ENCODE assay signal across 1 cellular context in the genomic region with DNA sequence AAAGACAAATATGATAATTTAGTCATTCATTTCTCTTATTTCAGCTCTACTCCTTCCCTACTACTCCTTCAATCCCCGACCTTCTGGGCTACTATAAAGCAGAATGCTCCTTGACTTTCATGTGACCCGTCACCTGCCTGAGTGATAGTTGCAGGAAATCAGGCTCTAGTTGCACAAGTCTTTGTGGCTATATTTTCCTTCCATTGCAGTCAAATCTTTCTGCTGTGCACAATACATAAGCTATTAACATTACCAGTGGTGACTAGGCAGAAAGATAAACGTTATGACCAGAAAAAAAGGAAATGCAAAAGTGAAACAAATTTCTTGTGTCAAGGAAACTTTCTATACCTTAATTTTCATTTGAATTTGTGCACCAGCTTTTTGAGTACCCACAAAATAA.
TF ChIP-seq lines count a peak whose summit lies in the region.

No MANE protein-coding gene starts in this region.

TF ChIP-seq in K562, 482 proteins besides CTCF, POLR2A, EP300 and RAD21 (continued from another document):
- TF ChIP-seq STAG1 (CRISPR knock-in tag; IDR thresholded peaks at IDR 0.05; ENCODE audit: borderline replicate concordance) (no peak), ZNF184 (CRISPR knock-in tag; IDR thresholded peaks at IDR 0.05) (no peak), ZNF76 (CRISPR knock-in tag; IDR thresholded peaks at IDR 0.05; ENCODE audit: borderline replicate concordance) (no peak), CBFA2T2 (conservative IDR thresholded peaks at IDR 0.05) (no peak), EHMT2 (IDR thresholded peaks at IDR 0.05) (no peak), RBBP5 (IDR thresholded peaks at IDR 0.05; ENCODE audit: borderline replicate concordance, insufficient read depth, low read length, poor library complexity, severe bottlenecking) (no peak), KLF16 (IDR thresholded peaks at IDR 0.05) (no peak), ZNF121 (CRISPR knock-in tag; conservative IDR thresholded peaks at IDR 0.05) (no peak), GATA2 (CRISPR knock-in tag; IDR thresholded peaks at IDR 0.05) (no peak), ZNF431 (CRISPR knock-in tag; IDR thresholded peaks at IDR 0.05) (no peak), EGR1 (conservative IDR thresholded peaks at IDR 0.05) (no peak), ZNF165 (CRISPR knock-in tag; IDR thresholded peaks at IDR 0.05; ENCODE audit: borderline replicate concordance) (no peak), CREM (IDR thresholded peaks at IDR 0.05; ENCODE audit: low read depth) (no peak), ZNF324 (CRISPR knock-in tag; IDR thresholded peaks at IDR 0.05) (no peak), ZNF584 (CRISPR knock-in tag; IDR thresholded peaks at IDR 0.05; ENCODE audit: low read depth) (no peak), ZNF224 (CRISPR knock-in tag; IDR thresholded peaks at IDR 0.05) (no peak), IRF2 (CRISPR knock-in tag; IDR thresholded peaks at IDR 0.05) (no peak), NR3C1 (CRISPR knock-in tag; IDR thresholded peaks at IDR 0.05) (no peak), XRCC3 (IDR thresholded peaks at IDR 0.05) (no peak), GTF2E2 (tag; IDR thresholded peaks at IDR 0.05) (no peak), HDAC8 (tag; IDR thresholded peaks at IDR 0.05) (no peak), CHD4 (IDR thresholded peaks at IDR 0.05; ENCODE audit: insufficient read depth, insufficient replicate concordance, low read depth, low read length, poor library complexity, severe bottlenecking) (no peak), MAZ (CRISPR knock-in tag; conservative IDR thresholded peaks at IDR 0.05 in 1 of 2, IDR thresholded peaks at IDR 0.05 in 1 of 2) (0 out of 4 replicates have a peak, but pooled peaks of 1 of the 2 experiments have one; percentile 37), ZNF143 (CRISPR knock-in tag; IDR thresholded peaks at IDR 0.05) (no peak), CHD2 (IDR thresholded peaks at IDR 0.05; ENCODE audit: low read depth, low read length) (no peak), ZNF134 (CRISPR knock-in tag; conservative IDR thresholded peaks at IDR 0.05) (no peak), WHSC1 (IDR thresholded peaks at IDR 0.05; ENCODE audit: low read length) (no peak), SMARCE1 (IDR thresholded peaks at IDR 0.05) (peak; percentile 55; the same call in 1 of the 2 replicates), TAF1 (IDR thresholded peaks at IDR 0.05; ENCODE audit: control insufficient read depth, extremely low read depth, insufficient read depth, low read length, severe bottlenecking) (no peak), ZNF717 (CRISPR knock-in tag; IDR thresholded peaks at IDR 0.05) (no peak), ZEB2 (IDR thresholded peaks at IDR 0.05) (no peak; the same call in 1 of the 2 replicates), KHSRP (IDR thresholded peaks at IDR 0.05) (no peak), NONO (IDR thresholded peaks at IDR 0.05; ENCODE audit: low read depth in 2 of 2, low read length in 1 of 2) (no peak), ADNP (tag; IDR thresholded peaks at IDR 0.05) (no peak), BHLHE40 (IDR thresholded peaks at IDR 0.05; ENCODE audit: low read length) (peak; percentile 83), PRPF4 (IDR thresholded peaks at IDR 0.05; ENCODE audit: insufficient read depth, low read depth, low read length, poor library complexity, severe bottlenecking) (no peak), SMARCC2 (IDR thresholded peaks at IDR 0.05; ENCODE audit: low read depth) (peak; percentile 58; the same call in 1 of the 2 replicates), ZNF282 (CRISPR knock-in tag; IDR thresholded peaks at IDR 0.05) (no peak), DDX20 (tag; IDR thresholded peaks at IDR 0.05; ENCODE audit: low read depth) (no peak), ASH1L (IDR thresholded peaks at IDR 0.05; ENCODE audit: borderline replicate concordance, low read depth, partially characterized antibody) (no peak), MAFF (IDR thresholded peaks at IDR 0.05; ENCODE audit: low read length) (peak; percentile 77), MYNN (IDR thresholded peaks at IDR 0.05) (no peak), MYNN (CRISPR knock-in tag; IDR thresholded peaks at IDR 0.05) (no peak), RBM39 (optimal IDR thresholded peaks at IDR 0.05; ENCODE audit: low read depth, low read length) (no peak), BRCA1 (IDR thresholded peaks at IDR 0.05) (no peak), BRCA1 (CRISPR knock-in tag; IDR thresholded peaks at IDR 0.05) (no peak), POLR3G (IDR thresholded peaks at IDR 0.05; ENCODE audit: extremely low read depth, insufficient read length, insufficient replicate concordance) (no peak)
- TF ChIP-seq, protein P1, sequence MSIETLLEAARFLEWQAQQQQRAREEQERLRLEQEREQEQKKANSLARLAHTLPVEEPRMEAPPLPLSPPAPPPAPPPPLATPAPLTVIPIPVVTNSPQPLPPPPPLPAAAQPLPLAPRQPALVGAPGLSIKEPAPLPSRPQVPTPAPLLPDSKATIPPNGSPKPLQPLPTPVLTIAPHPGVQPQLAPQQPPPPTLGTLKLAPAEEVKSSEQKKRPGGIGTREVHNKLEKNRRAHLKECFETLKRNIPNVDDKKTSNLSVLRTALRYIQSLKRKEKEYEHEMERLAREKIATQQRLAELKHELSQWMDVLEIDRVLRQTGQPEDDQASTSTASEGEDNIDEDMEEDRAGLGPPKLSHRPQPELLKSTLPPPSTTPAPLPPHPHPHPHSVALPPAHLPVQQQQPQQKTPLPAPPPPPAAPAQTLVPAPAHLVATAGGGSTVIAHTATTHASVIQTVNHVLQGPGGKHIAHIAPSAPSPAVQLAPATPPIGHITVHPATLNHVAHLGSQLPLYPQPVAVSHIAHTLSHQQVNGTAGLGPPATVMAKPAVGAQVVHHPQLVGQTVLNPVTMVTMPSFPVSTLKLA (conservative IDR thresholded peaks at IDR 0.05) = no peak
- TF ChIP-seq, protein P2, sequence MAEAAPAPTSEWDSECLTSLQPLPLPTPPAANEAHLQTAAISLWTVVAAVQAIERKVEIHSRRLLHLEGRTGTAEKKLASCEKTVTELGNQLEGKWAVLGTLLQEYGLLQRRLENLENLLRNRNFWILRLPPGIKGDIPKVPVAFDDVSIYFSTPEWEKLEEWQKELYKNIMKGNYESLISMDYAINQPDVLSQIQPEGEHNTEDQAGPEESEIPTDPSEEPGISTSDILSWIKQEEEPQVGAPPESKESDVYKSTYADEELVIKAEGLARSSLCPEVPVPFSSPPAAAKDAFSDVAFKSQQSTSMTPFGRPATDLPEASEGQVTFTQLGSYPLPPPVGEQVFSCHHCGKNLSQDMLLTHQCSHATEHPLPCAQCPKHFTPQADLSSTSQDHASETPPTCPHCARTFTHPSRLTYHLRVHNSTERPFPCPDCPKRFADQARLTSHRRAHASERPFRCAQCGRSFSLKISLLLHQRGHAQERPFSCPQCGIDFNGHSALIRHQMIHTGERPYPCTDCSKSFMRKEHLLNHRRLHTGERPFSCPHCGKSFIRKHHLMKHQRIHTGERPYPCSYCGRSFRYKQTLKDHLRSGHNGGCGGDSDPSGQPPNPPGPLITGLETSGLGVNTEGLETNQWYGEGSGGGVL (CRISPR knock-in tag; IDR thresholded peaks at IDR 0.05) = no peak
- TF ChIP-seq, protein P3, sequence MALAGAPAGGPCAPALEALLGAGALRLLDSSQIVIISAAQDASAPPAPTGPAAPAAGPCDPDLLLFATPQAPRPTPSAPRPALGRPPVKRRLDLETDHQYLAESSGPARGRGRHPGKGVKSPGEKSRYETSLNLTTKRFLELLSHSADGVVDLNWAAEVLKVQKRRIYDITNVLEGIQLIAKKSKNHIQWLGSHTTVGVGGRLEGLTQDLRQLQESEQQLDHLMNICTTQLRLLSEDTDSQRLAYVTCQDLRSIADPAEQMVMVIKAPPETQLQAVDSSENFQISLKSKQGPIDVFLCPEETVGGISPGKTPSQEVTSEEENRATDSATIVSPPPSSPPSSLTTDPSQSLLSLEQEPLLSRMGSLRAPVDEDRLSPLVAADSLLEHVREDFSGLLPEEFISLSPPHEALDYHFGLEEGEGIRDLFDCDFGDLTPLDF (CRISPR knock-in tag; IDR thresholded peaks at IDR 0.05) = no peak
- TF ChIP-seq, protein P4, sequence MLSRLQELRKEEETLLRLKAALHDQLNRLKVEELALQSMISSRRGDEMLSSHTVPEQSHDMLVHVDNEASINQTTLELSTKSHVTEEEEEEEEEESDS (CRISPR knock-in tag; IDR thresholded peaks at IDR 0.05) = no peak
- TF ChIP-seq, protein P5, sequence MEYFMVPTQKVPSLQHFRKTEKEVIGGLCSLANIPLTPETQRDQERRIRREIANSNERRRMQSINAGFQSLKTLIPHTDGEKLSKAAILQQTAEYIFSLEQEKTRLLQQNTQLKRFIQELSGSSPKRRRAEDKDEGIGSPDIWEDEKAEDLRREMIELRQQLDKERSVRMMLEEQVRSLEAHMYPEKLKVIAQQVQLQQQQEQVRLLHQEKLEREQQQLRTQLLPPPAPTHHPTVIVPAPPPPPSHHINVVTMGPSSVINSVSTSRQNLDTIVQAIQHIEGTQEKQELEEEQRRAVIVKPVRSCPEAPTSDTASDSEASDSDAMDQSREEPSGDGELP (CRISPR knock-in tag; IDR thresholded peaks at IDR 0.05; ENCODE audit: borderline replicate concordance) = no peak
- TF ChIP-seq, protein P6, sequence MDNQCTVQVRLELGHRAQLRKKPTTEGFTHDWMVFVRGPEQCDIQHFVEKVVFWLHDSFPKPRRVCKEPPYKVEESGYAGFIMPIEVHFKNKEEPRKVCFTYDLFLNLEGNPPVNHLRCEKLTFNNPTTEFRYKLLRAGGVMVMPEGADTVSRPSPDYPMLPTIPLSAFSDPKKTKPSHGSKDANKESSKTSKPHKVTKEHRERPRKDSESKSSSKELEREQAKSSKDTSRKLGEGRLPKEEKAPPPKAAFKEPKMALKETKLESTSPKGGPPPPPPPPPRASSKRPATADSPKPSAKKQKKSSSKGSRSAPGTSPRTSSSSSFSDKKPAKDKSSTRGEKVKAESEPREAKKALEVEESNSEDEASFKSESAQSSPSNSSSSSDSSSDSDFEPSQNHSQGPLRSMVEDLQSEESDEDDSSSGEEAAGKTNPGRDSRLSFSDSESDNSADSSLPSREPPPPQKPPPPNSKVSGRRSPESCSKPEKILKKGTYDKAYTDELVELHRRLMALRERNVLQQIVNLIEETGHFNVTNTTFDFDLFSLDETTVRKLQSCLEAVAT (IDR thresholded peaks at IDR 0.05) = no peak
- TF ChIP-seq, protein P7, sequence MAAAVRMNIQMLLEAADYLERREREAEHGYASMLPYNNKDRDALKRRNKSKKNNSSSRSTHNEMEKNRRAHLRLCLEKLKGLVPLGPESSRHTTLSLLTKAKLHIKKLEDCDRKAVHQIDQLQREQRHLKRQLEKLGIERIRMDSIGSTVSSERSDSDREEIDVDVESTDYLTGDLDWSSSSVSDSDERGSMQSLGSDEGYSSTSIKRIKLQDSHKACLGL (CRISPR knock-in tag; IDR thresholded peaks at IDR 0.05; ENCODE audit: borderline replicate concordance, poor library complexity, severe bottlenecking) = no peak
- TF ChIP-seq, protein P8, sequence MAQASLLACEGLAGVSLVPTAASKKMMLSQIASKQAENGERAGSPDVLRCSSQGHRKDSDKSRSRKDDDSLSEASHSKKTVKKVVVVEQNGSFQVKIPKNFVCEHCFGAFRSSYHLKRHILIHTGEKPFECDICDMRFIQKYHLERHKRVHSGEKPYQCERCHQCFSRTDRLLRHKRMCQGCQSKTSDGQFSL (CRISPR knock-in tag; IDR thresholded peaks at IDR 0.05) = no peak
- TF ChIP-seq, protein P8 (tag; IDR thresholded peaks at IDR 0.05) = no peak
- TF ChIP-seq, protein P9, sequence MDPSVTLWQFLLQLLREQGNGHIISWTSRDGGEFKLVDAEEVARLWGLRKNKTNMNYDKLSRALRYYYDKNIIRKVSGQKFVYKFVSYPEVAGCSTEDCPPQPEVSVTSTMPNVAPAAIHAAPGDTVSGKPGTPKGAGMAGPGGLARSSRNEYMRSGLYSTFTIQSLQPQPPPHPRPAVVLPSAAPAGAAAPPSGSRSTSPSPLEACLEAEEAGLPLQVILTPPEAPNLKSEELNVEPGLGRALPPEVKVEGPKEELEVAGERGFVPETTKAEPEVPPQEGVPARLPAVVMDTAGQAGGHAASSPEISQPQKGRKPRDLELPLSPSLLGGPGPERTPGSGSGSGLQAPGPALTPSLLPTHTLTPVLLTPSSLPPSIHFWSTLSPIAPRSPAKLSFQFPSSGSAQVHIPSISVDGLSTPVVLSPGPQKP (CRISPR knock-in tag; IDR thresholded peaks at IDR 0.05) = no peak
- TF ChIP-seq, protein P10, sequence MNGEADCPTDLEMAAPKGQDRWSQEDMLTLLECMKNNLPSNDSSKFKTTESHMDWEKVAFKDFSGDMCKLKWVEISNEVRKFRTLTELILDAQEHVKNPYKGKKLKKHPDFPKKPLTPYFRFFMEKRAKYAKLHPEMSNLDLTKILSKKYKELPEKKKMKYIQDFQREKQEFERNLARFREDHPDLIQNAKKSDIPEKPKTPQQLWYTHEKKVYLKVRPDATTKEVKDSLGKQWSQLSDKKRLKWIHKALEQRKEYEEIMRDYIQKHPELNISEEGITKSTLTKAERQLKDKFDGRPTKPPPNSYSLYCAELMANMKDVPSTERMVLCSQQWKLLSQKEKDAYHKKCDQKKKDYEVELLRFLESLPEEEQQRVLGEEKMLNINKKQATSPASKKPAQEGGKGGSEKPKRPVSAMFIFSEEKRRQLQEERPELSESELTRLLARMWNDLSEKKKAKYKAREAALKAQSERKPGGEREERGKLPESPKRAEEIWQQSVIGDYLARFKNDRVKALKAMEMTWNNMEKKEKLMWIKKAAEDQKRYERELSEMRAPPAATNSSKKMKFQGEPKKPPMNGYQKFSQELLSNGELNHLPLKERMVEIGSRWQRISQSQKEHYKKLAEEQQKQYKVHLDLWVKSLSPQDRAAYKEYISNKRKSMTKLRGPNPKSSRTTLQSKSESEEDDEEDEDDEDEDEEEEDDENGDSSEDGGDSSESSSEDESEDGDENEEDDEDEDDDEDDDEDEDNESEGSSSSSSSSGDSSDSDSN (IDR thresholded peaks at IDR 0.05; ENCODE audit: borderline replicate concordance in 1 of 2, low read depth in 2 of 2, low read length in 2 of 2) = no peak
- TF ChIP-seq, protein P11, sequence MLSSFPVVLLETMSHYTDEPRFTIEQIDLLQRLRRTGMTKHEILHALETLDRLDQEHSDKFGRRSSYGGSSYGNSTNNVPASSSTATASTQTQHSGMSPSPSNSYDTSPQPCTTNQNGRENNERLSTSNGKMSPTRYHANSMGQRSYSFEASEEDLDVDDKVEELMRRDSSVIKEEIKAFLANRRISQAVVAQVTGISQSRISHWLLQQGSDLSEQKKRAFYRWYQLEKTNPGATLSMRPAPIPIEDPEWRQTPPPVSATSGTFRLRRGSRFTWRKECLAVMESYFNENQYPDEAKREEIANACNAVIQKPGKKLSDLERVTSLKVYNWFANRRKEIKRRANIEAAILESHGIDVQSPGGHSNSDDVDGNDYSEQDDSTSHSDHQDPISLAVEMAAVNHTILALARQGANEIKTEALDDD (IDR thresholded peaks at IDR 0.05) = peak; percentile 92
